8 cellular contexts compared by ENCODE assay signal in the genomic region with DNA sequence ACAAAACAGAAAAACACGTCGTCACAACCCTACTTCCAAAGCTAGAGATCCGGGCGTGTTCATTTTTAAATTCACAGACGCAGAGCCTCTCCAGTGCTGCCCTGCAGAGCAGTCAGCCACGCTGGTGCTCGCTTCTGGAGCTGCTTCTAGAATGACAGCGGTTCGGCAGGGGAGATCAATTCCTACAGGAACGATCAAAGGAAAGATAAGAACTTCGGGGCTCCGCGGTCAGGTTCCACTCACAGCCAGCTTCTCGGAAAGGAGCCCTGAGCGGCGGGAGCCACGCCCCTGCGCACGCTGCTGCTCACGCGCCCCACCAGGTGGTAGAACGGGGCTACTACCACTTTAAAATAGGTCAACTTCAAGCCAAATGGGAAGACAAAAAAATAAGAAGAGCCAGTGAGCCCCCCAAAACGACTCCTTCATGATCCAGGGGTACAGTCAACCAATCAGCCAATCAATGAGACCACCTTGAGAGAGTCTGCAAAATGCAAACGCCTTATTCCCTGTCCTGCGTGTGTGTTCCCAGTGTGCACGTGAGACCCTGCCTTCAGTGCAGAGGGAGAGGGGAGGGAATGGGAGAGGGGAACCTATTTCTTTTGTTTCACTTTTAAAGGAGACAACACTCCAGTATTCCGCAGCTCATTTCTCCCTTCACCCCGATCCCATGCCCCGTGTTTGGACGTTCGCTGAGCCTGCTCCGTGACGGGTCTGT.
DNase-seq lines count a peak whose midpoint lies in the region; ATAC-seq and TF ChIP-seq lines count a peak whose summit lies in the region.

No MANE protein-coding gene starts in this region.

- peaks cover 0 to 11% (median 5%) of the 10 kb centered on the region in 7 donors for H3K9me3 Mint-ChIP-seq in CD14-positive monocyte
- no peaks in the 10 kb centered on the region for H3K9me3 Mint-ChIP-seq in activated CD8-positive, alpha-beta T cell treated with anti-CD3 and anti-CD28 coated beads, Interleukin-2, amount 10 ng/mL, durations not matched to agents 7 days and 5 days (ENCODE audit: insufficient read depth)

- H3K4me1 Mint-ChIP-seq in CD14-positive monocyte, result peaks cover 12% of the 10 kb centered on the region
- peaks cover 10% of the 10 kb centered on the region for H3K4me1 Mint-ChIP-seq in activated CD8-positive, alpha-beta T cell treated with anti-CD3 and anti-CD28 coated beads, Interleukin-2, amount 10 ng/mL, durations not matched to agents 7 days and 5 days (ENCODE audit: low read depth)

- peak overlapping the region; percentile 68 to 86 for H3K4me3 Mint-ChIP-seq in CD14-positive monocyte
- H3K4me3 Mint-ChIP-seq in activated CD8-positive, alpha-beta T cell treated with anti-CD3 and anti-CD28 coated beads, Interleukin-2, amount 10 ng/mL, durations not matched to agents 7 days and 5 days, result peak overlapping the region; percentile 44

- ATAC-seq in HG02642 (IDR thresholded peaks at IDR 0.05; ENCODE audit: poor library complexity, unreplicated experiment), result peak; percentile 64
- peak; percentile 84 for ATAC-seq in activated CD8-positive, alpha-beta T cell treated with anti-CD3 and anti-CD28 coated beads, Interleukin-2, amount 10 ng/mL, durations not matched to agents 7 days and 5 days
- no peak for ATAC-seq in GM21619 (IDR thresholded peaks at IDR 0.05; ENCODE audit: unreplicated experiment)

- intact Hi-C loops in CD14-positive monocyte (cut with micrococcal nuclease), result no loop called here

- POLR2A ChIA-PET in activated CD8-positive, alpha-beta T cell treated with anti-CD3 and anti-CD28 coated beads, Interleukin-2, amount 10 ng/mL, durations not matched to agents 7 days and 5 days (lab: Charles Lee), result no interaction called here

- DNase-seq in CD14-positive monocyte (ENCODE audit: low spot score) (peak; percentile 62), NCI-H748 (lab: John Stamatoyannopoulos, UW; ENCODE audit: unreplicated experiment) (peak; percentile 58), medulla oblongata (ENCODE audit: extremely low spot score) (peak; percentile 57)
- DNase-seq in activated CD8-positive, alpha-beta T cell treated with anti-CD3 and anti-CD28 coated beads, Interleukin-2, amount 10 ng/mL, durations not matched to agents 7 days and 5 days, result peak; percentile 76
- DNase-seq in effector CD4-positive, alpha-beta T cell, result peak; percentile 58
- peak; percentile 53 for DNase-seq in stimulated activated CD8-positive, alpha-beta memory T cell treated with anti-CD3 and anti-CD28 coated beads, Interleukin-15, amount 100 ng/mL, for 1 hour (ENCODE audit: low read depth)

- peak; percentile 82 for TF ChIP-seq CTCF in CD14-positive monocyte (IDR thresholded peaks at IDR 0.05)

- CTCF ChIA-PET in activated CD8-positive, alpha-beta T cell treated with anti-CD3 and anti-CD28 coated beads, Interleukin-2, amount 10 ng/mL, durations not matched to agents 7 days and 5 days (lab: Charles Lee), result interaction anchor here (0.6 to 4.5 kb wide), 24 partner anchors 9 to 826 kb away, joined by 3 to 61 read pairs (median 3); a partner anchor contains a TSS

- no peaks in the 10 kb centered on the region for H3K36me3 Mint-ChIP-seq in CD14-positive monocyte
- no peaks in the 10 kb centered on the region for H3K36me3 Mint-ChIP-seq in activated CD8-positive, alpha-beta T cell treated with anti-CD3 and anti-CD28 coated beads, Interleukin-2, amount 10 ng/mL, durations not matched to agents 7 days and 5 days (ENCODE audit: low read depth)

- H3K27me3 Mint-ChIP-seq in CD14-positive monocyte (ENCODE audit: low read depth in 3 of 3), result peaks cover 33 to 65% (median 36%) of the 10 kb centered on the region in 3 donors
- H3K27me3 Mint-ChIP-seq in activated CD8-positive, alpha-beta T cell treated with anti-CD3 and anti-CD28 coated beads, Interleukin-2, amount 10 ng/mL, durations not matched to agents 7 days and 5 days (ENCODE audit: low read depth), result peaks cover 25% of the 10 kb centered on the region

- H3K27ac Mint-ChIP-seq in CD14-positive monocyte, result peak overlapping the region in 1 of 7 donors; percentile 73
- no peak overlapping the region for H3K27ac Mint-ChIP-seq in activated CD8-positive, alpha-beta T cell treated with anti-CD3 and anti-CD28 coated beads, Interleukin-2, amount 10 ng/mL, durations not matched to agents 7 days and 5 days
